Comparison of ENCODE assay signal across 8 cellular contexts in genomic region chr1:169486281-169486904, GRCh38. TPM values are rescaled to one million over a fixed set of nuclear protein-coding genes. Genes with fewer than 3 reads are reported as not detected.
DNase-seq lines count a peak whose midpoint lies in the region; ATAC-seq, FAIRE-seq and TF ChIP-seq lines count a peak whose summit lies in the region.

No MANE protein-coding gene starts in this region.

- no peak for FAIRE-seq in bronchial epithelial cell (lab: Jason Lieb, UNC)

- H3K9me3 ChIP-seq in lower lobe of right lung (no peaks in the 10 kb centered on the region), upper lobe of right lung (no peaks in the 10 kb centered on the region)

- ATAC-seq in lower lobe of right lung: no peak
- no peak for ATAC-seq in upper lobe of right lung
- no peak for ATAC-seq in GM19452 (IDR thresholded peaks at IDR 0.05; ENCODE audit: unreplicated experiment)

- H4K20me1 ChIP-seq in KMS-11 (ENCODE audit: insufficient read depth): no peaks in the 10 kb centered on the region

- peak overlapping the region; percentile 73 for H3K9ac ChIP-seq in KMS-11

- peak overlapping the region; percentile 48 for H3K27ac ChIP-seq in KMS-11
- H3K27ac ChIP-seq in lower lobe of right lung: peak overlapping the region; percentile 100
- peak overlapping the region; percentile 99 for H3K27ac ChIP-seq in upper lobe of right lung

- H3K36me3 ChIP-seq in KMS-11 (ENCODE audit: insufficient read depth) (no peaks in the 10 kb centered on the region), bronchial epithelial cell (ENCODE audit: control insufficient read depth, insufficient read depth, low read length) (no peaks in the 10 kb centered on the region), lower lobe of right lung (no peaks in the 10 kb centered on the region), upper lobe of right lung (no peaks in the 10 kb centered on the region)

- H3K4me1 ChIP-seq in KMS-11 (ENCODE audit: low read depth, poor library complexity, severe bottlenecking) (peaks cover 22% of the 10 kb centered on the region), lower lobe of right lung (peaks cover 32% of the 10 kb centered on the region), upper lobe of right lung (peaks cover 22% of the 10 kb centered on the region)

- 0 out of 2 replicates have a peak, but pooled peaks cover 2% of the 10 kb centered on the region for H3K79me2 ChIP-seq in KMS-11 (ENCODE audit: insufficient read depth, low read depth)

- H2AFZ ChIP-seq in KMS-11 (ENCODE audit: low read depth): peak overlapping the region; percentile 96

- H3K27me3 ChIP-seq in KMS-11 (ENCODE audit: insufficient read depth, low read depth) (no peaks in the 10 kb centered on the region), bronchial epithelial cell (ENCODE audit: control insufficient read depth, insufficient read depth, low read length) (no peaks in the 10 kb centered on the region), lower lobe of right lung (ENCODE audit: low read depth) (no peaks in the 10 kb centered on the region), upper lobe of right lung (no peaks in the 10 kb centered on the region)

- TF ChIP-seq CTCF in KMS-11 (conservative IDR thresholded peaks at IDR 0.05; ENCODE audit: low read depth, low read length) (no peak), bronchial epithelial cell (IDR thresholded peaks at IDR 0.05; ENCODE audit: insufficient read depth, low read length, severe bottlenecking) (no peak), lower lobe of right lung (IDR thresholded peaks at IDR 0.05) (no peak), upper lobe of right lung (IDR thresholded peaks at IDR 0.05) (no peak)

- no peak overlapping the region for H3K4me3 ChIP-seq in KMS-11 (IDR thresholded peaks at IDR 0.05; ENCODE audit: insufficient read depth, low read depth, low read length)
- H3K4me3 ChIP-seq in bronchial epithelial cell (ENCODE audit: low read depth, low read length): peak overlapping the region; percentile 82
- peak overlapping the region; percentile 83 for H3K4me3 ChIP-seq in lower lobe of right lung
- H3K4me3 ChIP-seq in upper lobe of right lung: peak overlapping the region; percentile 87

- peak overlapping the region; percentile 62 for H3K4me2 ChIP-seq in KMS-11

- intact Hi-C loops in lower lobe of right lung (cut with DNase I) (no loop called here), upper lobe of right lung (cut with DNase I) (no loop called here)

- DNase-seq in EL (peak; percentile 30), bronchial epithelial cell (ENCODE audit: low read depth) (no peak), lower lobe of right lung (no peak), upper lobe of right lung (no peak), HT-29 (ENCODE audit: low spot score) (no peak)
- DNase-seq in stimulated activated CD4-positive, alpha-beta T cell treated with anti-CD3 and anti-CD28 coated beads, Interleukin-4, amount 100 ng/mL, for 1 hour: no peak

RNA-seq across cellular contexts. Expression of gene SLC19A2, which starts 0.6 kb away (rescaled TPM):
- total RNA-seq in bronchial epithelial cell: 11.9 and 16.8 TPM in 2 replicates
- total RNA-seq in lower lobe of right lung: 11.1 TPM
- 12.8 TPM for total RNA-seq in upper lobe of right lung
- 15.6 and 16.8 TPM in 2 replicates for total RNA-seq in HT-29 (2014; rRNA removed; shearing (Covaris generic))

RNA-seq across cellular contexts. Expression of gene CCDC181, which starts 59.1 kb away (rescaled TPM):
- 0.26 TPM in 1 of 2 replicates, not detected in the other for total RNA-seq in bronchial epithelial cell
- total RNA-seq in lower lobe of right lung: 1.4 TPM
- total RNA-seq in upper lobe of right lung: 0.32 TPM
- 0.56 TPM in 1 of 2 replicates, not detected in the other for total RNA-seq in HT-29 (2014; rRNA removed; shearing (Covaris generic))

Comparison
In these comparisons a context has a peak if more than half of its experiments do, and no peak if none do; other contexts are left out.
1. H3K27ac ChIP-seq: peak in every context shown above with its lines; median percentile 100 in lower lobe of right lung; 99 in upper lobe of right lung; 48 in KMS-11.